Comparison of ENCODE assay signal across 27 cellular contexts in the genomic region with DNA sequence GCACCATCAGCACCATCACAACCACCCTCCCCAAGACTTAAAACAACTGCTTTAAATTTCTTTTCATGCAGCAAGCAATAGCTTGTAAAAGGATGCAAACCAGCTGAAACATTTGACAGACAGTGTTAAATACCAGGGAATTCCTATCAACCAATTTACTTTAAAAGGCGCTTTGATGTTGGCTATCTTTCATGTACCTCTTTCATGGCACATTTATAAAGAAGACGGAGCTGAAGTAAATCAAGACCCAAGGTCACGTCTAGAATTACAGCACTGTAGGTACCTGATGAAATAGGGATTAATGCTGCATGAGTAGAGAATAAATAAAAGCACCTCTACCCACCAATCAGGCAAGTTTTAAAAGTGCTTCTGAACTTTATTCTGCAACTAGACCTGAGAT.
"Had no signal": no experiment of that assay in that cellular context is flagged by ENCODE, and none has a peak within 500 bp of the region (broad histone marks: within the 10 kb centered on the region; RNA-seq: fewer than 3 reads in every experiment).

No MANE protein-coding gene starts in this region.

- H3K4me3 ChIP-seq: lower lobe of right lung, pancreas, prostate gland, skin epidermis, stomach, testis, thyroid gland, transverse colon, upper lobe of left lung had no signal

- H3K4me3 Mint-ChIP-seq: natural killer cell; nephron progenitor cell; stimulated activated naive B cell treated with anti-CD40 and anti-IgM and Interleukin-4, amounts not matched to agents 10 μg/mL and 1 μg/mL and 100 μg/mL, for 72 hours had no signal

- H3K9me3 ChIP-seq: lower lobe of right lung, pancreas, prostate gland, stomach, testis, thyroid gland, transverse colon, upper lobe of left lung had no signal

- H3K4me1 ChIP-seq: lower lobe of right lung, pancreas, prostate gland, stomach, testis, thyroid gland, transverse colon, upper lobe of left lung had no signal

- H3K9me3 Mint-ChIP-seq: naive B cell; natural killer cell; nephron progenitor cell; stimulated activated naive B cell treated with anti-CD40 and anti-IgM and Interleukin-4, amounts not matched to agents 10 μg/mL and 1 μg/mL and 100 μg/mL, for 72 hours had no signal

- H3K27me3 Mint-ChIP-seq: naive B cell; stimulated activated naive B cell treated with anti-CD40 and anti-IgM and Interleukin-4, amounts not matched to agents 10 μg/mL and 1 μg/mL and 100 μg/mL, for 72 hours had no signal

- H3K27ac Mint-ChIP-seq: naive B cell; natural killer cell; nephron progenitor cell; stimulated activated naive B cell treated with anti-CD40 and anti-IgM and Interleukin-4, amounts not matched to agents 10 μg/mL and 1 μg/mL and 100 μg/mL, for 72 hours had no signal

- DNase-seq: hypothalamus; islet precursor cell; lower lobe of right lung; mammary epithelial cell; mesenchymal stem cell; naive B cell; natural killer cell; nephron progenitor cell; pancreas; posterior cingulate gyrus; retina; right cardiac atrium; stimulated activated CD4-positive, alpha-beta T cell treated with anti-CD3 and anti-CD28 coated beads, Interleukin-12 subunit alpha, Interleukin-12 subunit beta, amount 100 ng/mL, for 4 hours; stimulated activated CD4-positive, alpha-beta T cell treated with anti-CD3 and anti-CD28 coated beads, Interleukin-15, amount 100 ng/mL, for 24 hours; stimulated activated CD4-positive, alpha-beta T cell treated with anti-CD3 and anti-CD28 coated beads, Interleukin-2, amount 100 ng/mL, for 24 hours; stimulated activated CD4-positive, alpha-beta T cell treated with anti-CD3 and anti-CD28 coated beads, Interleukin-4, amount 100 ng/mL, for 1 hour; stimulated activated naive B cell treated with anti-CD40 and anti-IgM and Interleukin-4, amounts not matched to agents 10 μg/mL and 1 μg/mL and 100 μg/mL, for 72 hours; stimulated activated naive CD8-positive, alpha-beta T cell treated with anti-CD3 and anti-CD28 coated beads, Interleukin-15, Interleukin-2, amounts not matched to agents 100 U/mL and 50 U/mL, for 24 hours; stomach; testis; thyroid gland; transverse colon; upper lobe of left lung had no signal

- H3K27me3 ChIP-seq: pancreas, stomach, testis, thyroid gland, transverse colon, upper lobe of left lung had no signal

- FAIRE-seq: pancreas had no signal

- H3K4me1 Mint-ChIP-seq: naive B cell; stimulated activated naive B cell treated with anti-CD40 and anti-IgM and Interleukin-4, amounts not matched to agents 10 μg/mL and 1 μg/mL and 100 μg/mL, for 72 hours had no signal

- H3K27ac ChIP-seq: lower lobe of right lung, pancreas, prostate gland, skin epidermis, stomach, testis, thyroid gland, transverse colon, upper lobe of left lung had no signal

- H3K36me3 ChIP-seq: lower lobe of right lung, pancreas, prostate gland, thyroid gland, transverse colon, upper lobe of left lung had no signal

- ATAC-seq: left lobe of liver; lower lobe of right lung; natural killer cell; pancreas; right cardiac atrium; sciatic nerve; stimulated activated naive B cell treated with anti-CD40 and anti-IgM and Interleukin-4, amounts not matched to agents 10 μg/mL and 1 μg/mL and 100 μg/mL, for 72 hours; stimulated activated naive CD8-positive, alpha-beta T cell treated with anti-CD3 and anti-CD28 coated beads, Interleukin-15, Interleukin-2, amounts not matched to agents 100 U/mL and 50 U/mL, for 24 hours had no signal
